Comparison of ENCODE assay signal across 24 cellular contexts in the genomic region with DNA sequence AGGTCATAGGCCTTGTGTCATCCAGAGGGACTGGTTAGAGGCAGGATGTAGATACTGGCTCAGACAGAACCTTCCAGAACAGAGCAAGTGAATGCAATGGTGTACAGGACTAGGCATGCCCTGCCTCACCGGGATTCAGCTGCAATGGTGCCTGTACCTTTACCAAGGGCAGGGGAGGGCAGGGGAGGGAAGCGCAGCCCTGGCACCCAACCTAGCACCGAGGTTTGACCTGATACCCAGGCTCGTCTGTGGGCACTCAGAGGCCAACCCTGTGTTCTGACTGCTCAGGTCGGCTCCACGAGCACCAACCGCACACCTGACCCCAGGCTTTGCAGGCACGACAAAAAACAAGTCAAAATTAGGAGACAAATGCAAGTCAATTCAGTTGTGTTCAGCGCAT. TPM values are rescaled to one million over a fixed set of nuclear protein-coding genes. Genes with fewer than 3 reads are reported as not detected.
DNase-seq lines count a peak whose midpoint lies in the region; ATAC-seq, FAIRE-seq and TF ChIP-seq lines count a peak whose summit lies in the region.
"Had no signal": no experiment of that assay in that cellular context is flagged by ENCODE, and none has a peak within 500 bp of the region (broad histone marks: within the 10 kb centered on the region; RNA-seq: fewer than 3 reads in every experiment).

No MANE protein-coding gene starts in this region.

- in situ Hi-C loops in GM13977 (cut with MboI; ENCODE audit: low pct_unique_long_range_greater_than_20kb, low sequenced_read_pairs, unreplicated experiment): no loop called here

- H4K91ac ChIP-seq in trophoblast cell (ENCODE audit: low read depth, low read length): no peak overlapping the region

- H2BK5ac ChIP-seq in trophoblast cell (ENCODE audit: low read depth, low read length, poor library complexity): no peak overlapping the region

- no peak overlapping the region for H3K18ac ChIP-seq in trophoblast cell (ENCODE audit: low read length)

- no CpG with 5 or more reads among the region's 9 CpGs for WGBS in trophoblast cell (ENCODE audit: extremely low coverage, insufficient coverage, insufficient read length)

- DNase-seq in GM13977 (ENCODE audit: low spot score): peak; percentile 9
- DNase-seq in trophoblast cell: no peak
- no peak for DNase-seq in activated CD4-positive, CD25-positive, alpha-beta regulatory T cell treated with anti-CD3 and anti-CD28 coated beads, Interleukin-2, amount 50 U/mL, for 72 hours
- no peak for DNase-seq in stimulated activated CD4-positive, alpha-beta T cell treated with anti-CD3 and anti-CD28 coated beads, Interleukin-2, amount 100 ng/mL, for 24 hours
- no peak for DNase-seq in HTR-8/SVneo (ENCODE audit: insufficient read length, low spot score)
- no peak for DNase-seq in dorsolateral prefrontal cortex
- DNase-seq: Calu3, DMS153, DND-41, GM23248, HFFc6, NCI-H1048, NCI-H1417, NCI-H1694 treated with DMSO at 0.1 percent for 48 hours, NCI-H2081, NCI-H2171, NCI-H226, NCI-H510A, NCI-H69, SHP77 treated with DMSO at 0.1 percent for 48 hours had no signal

- H3K4ac ChIP-seq in trophoblast cell (ENCODE audit: low read depth, low read length): no peak overlapping the region

- intact Hi-C loops in dorsolateral prefrontal cortex (cut with DNase I): no loop called here

- peak; percentile 78 for ATAC-seq in esophagus mucosa
- ATAC-seq: Panc1 had no signal

- H2AFZ ChIP-seq in trophoblast cell (ENCODE audit: insufficient read depth, low read length, poor library complexity): no peak overlapping the region
- H2AFZ ChIP-seq: GM23248 had no signal

- peaks cover 3% of the 10 kb centered on the region for H3K9me3 ChIP-seq in trophoblast cell (ENCODE audit: insufficient read depth, low read depth, low read length)
- H3K9me3 ChIP-seq: HAP-1 had no signal

- H2BK120ac ChIP-seq in trophoblast cell (ENCODE audit: insufficient read depth, low read length, poor library complexity): no peak overlapping the region

- no peak for FAIRE-seq in HTR-8/SVneo (lab: Jason Lieb, UNC)

- H4K8ac ChIP-seq in trophoblast cell (ENCODE audit: low read depth, low read length): no peak overlapping the region

- H4K12ac ChIP-seq in trophoblast cell (ENCODE audit: low read depth, low read length): no peak overlapping the region

- no peaks in the 10 kb centered on the region for H3K4me1 ChIP-seq in trophoblast cell (ENCODE audit: control insufficient read depth in 1 of 2, insufficient read depth in 2 of 2, low read length in 2 of 2)
- H3K4me1 ChIP-seq: HAP-1 had no signal

- H2AK5ac ChIP-seq in trophoblast cell (ENCODE audit: low read length): no peak overlapping the region

- no peak overlapping the region for H3K9ac ChIP-seq in trophoblast cell (ENCODE audit: low read length)
- H3K9ac ChIP-seq: GM23248 had no signal

- H3K4me3 ChIP-seq in trophoblast cell (ENCODE audit: low read depth, low read length) (no peak overlapping the region), dorsolateral prefrontal cortex (no peak overlapping the region)
- H3K4me3 ChIP-seq: GM23248, HAP-1 had no signal

- TF ChIP-seq CTCF in GM13977 (IDR thresholded peaks at IDR 0.05; ENCODE audit: extremely low read depth, insufficient read depth, missing control alignments) (no peak), dorsolateral prefrontal cortex (IDR thresholded peaks at IDR 0.05 in 54 of 56, conservative IDR thresholded peaks at IDR 0.05 in 2 of 56; ENCODE audit: low read depth in 1 of 56, partially characterized antibody in 56 of 56) (no peak)

- H3K79me2 ChIP-seq in trophoblast cell (ENCODE audit: control insufficient read depth, insufficient read depth, low read length, poor library complexity): no peaks in the 10 kb centered on the region

- H3K27ac ChIP-seq in trophoblast cell (ENCODE audit: low read depth, low read length) (no peak overlapping the region), dorsolateral prefrontal cortex (no peak overlapping the region)
- H3K27ac ChIP-seq: GM23248, HL-60 had no signal

- H3K36me3 ChIP-seq in trophoblast cell (ENCODE audit: control insufficient read depth in 1 of 2, insufficient read depth in 2 of 2, low read length in 2 of 2): no peaks in the 10 kb centered on the region
- H3K36me3 ChIP-seq: HAP-1 had no signal

- peak overlapping the region; percentile 4 for H3K23ac ChIP-seq in trophoblast cell (ENCODE audit: low read length)

- H3K4me2 ChIP-seq in trophoblast cell (ENCODE audit: low read length): no peak overlapping the region

- H3K27me3 ChIP-seq in trophoblast cell (ENCODE audit: insufficient read depth, low read length) (no peaks in the 10 kb centered on the region), dorsolateral prefrontal cortex (no peaks in the 10 kb centered on the region)

- H3K79me1 ChIP-seq in trophoblast cell (ENCODE audit: low read length): no peaks in the 10 kb centered on the region

- H3K14ac ChIP-seq in trophoblast cell (ENCODE audit: low read length): no peak overlapping the region

- H2BK12ac ChIP-seq in trophoblast cell (ENCODE audit: low read length): no peak overlapping the region

RNA-seq across cellular contexts. Expression of a gene that starts 47.3 kb away (rescaled TPM):
- total RNA-seq in esophagus mucosa (1.1 TPM), dorsolateral prefrontal cortex (10 to 100 TPM; 19.3 to 78.0 (median 32.5) TPM)
- polyA plus RNA-seq in trophoblast cell (2013): 7.6 and 8.2 TPM in 2 replicates
- total RNA-seq: Calu3 had no signal
